Comparison of ENCODE assay signal across 12 cellular contexts in genomic region chr1:225747566-225747965, GRCh38. TPM values are rescaled to one million over a fixed set of nuclear protein-coding genes. Genes with fewer than 3 reads are reported as not detected.
DNase-seq lines count a peak whose midpoint lies in the region; ATAC-seq and TF ChIP-seq lines count a peak whose summit lies in the region.
"Had no signal": no experiment of that assay in that cellular context is flagged by ENCODE, and none has a peak within 500 bp of the region (broad histone marks: within the 10 kb centered on the region; RNA-seq: fewer than 3 reads in every experiment).

No MANE protein-coding gene starts in this region.

- H3K4me1 ChIP-seq in A673 (ENCODE audit: insufficient read depth, low read length, poor library complexity, severe bottlenecking) (peaks cover 18% of the 10 kb centered on the region), RWPE2 (ENCODE audit: insufficient read depth, poor library complexity, severe bottlenecking) (no peaks in the 10 kb centered on the region), psoas muscle (peaks cover 23% of the 10 kb centered on the region), right lobe of liver (peaks cover 0 to 3% (median 0%) of the 10 kb centered on the region in 4 donors)

- TF ChIP-seq CTCF in A673 (conservative IDR thresholded peaks at IDR 0.05; ENCODE audit: low read depth, low read length) = no peak
- no peak for TF ChIP-seq CTCF in RWPE2 (IDR thresholded peaks at IDR 0.05; ENCODE audit: poor library complexity, severe bottlenecking)
- no peak for TF ChIP-seq CTCF in fibroblast of villous mesenchyme (IDR thresholded peaks at IDR 0.05; ENCODE audit: insufficient read depth, low read depth, low read length)
- no peak for TF ChIP-seq CTCF in psoas muscle (IDR thresholded peaks at IDR 0.05)
- TF ChIP-seq CTCF in right lobe of liver (IDR thresholded peaks at IDR 0.05) = no peak

- H3K9me3 ChIP-seq in A673 (ENCODE audit: low read depth, low read length, poor library complexity, severe bottlenecking) (no peaks in the 10 kb centered on the region), RWPE2 (ENCODE audit: severe bottlenecking) (no peaks in the 10 kb centered on the region), psoas muscle (no peaks in the 10 kb centered on the region), right lobe of liver (no peaks in the 10 kb centered on the region)

- WGBS in psoas muscle, 3 donors = 88 to 91% (median 89%) methylated on average over 7 of the region's 7 CpGs
- WGBS in right lobe of liver (ENCODE audit: insufficient coverage, low coverage, low lambda C conversion rate, missing lambda C conversion rate) = 97% methylated on average over 6 of the region's 7 CpGs

- H3K27ac ChIP-seq in A673 (ENCODE audit: low read depth, low read length, poor library complexity, severe bottlenecking) = peak overlapping the region; percentile 62
- H3K27ac ChIP-seq in RWPE2 (ENCODE audit: poor library complexity, severe bottlenecking) = peak overlapping the region; percentile 11
- H3K27ac ChIP-seq in psoas muscle = peak overlapping the region; percentile 85
- H3K27ac ChIP-seq in right lobe of liver = no peak overlapping the region

- DNase-seq in A673 (ENCODE audit: low spot score) (no peak), RWPE2 (ENCODE audit: low spot score) (no peak), fibroblast of villous mesenchyme (ENCODE audit: low read depth) (peak; percentile 32), psoas muscle (no peak), right lobe of liver (no peak), C1 segment of cervical spinal cord (lab: John Stamatoyannopoulos, UW) (no peak)
- no peak for DNase-seq in activated T-cell treated with anti-CD3 and anti-CD28 coated beads, Interleukin-2, amount 50 U/mL, for 1 hour
- DNase-seq: activated CD8-positive, alpha-beta T cell treated with anti-CD3 and anti-CD28 coated beads for 36 hours; activated naive CD4-positive, alpha-beta T cell treated with Interleukin-2 at 50 U/mL for 16 hours; KG1; T-cell had no signal

- ATAC-seq in RWPE2 (ENCODE audit: low read depth) = no peak
- peak in 1 of 4 donors; percentile 7 for ATAC-seq in psoas muscle
- ATAC-seq in right lobe of liver = no peak
- ATAC-seq in GM21526 (IDR thresholded peaks at IDR 0.05; ENCODE audit: low FRiP score, unreplicated experiment) = no peak
- ATAC-seq: activated CD8-positive, alpha-beta T cell treated with anti-CD3 and anti-CD28 coated beads for 36 hours; T-cell had no signal

- POLR2A ChIA-PET in A673 (lab: Charles Lee; ENCODE audit: low non-redundant PET) = no interaction called here

- BruUV-seq in A673 (replicated peaks; lab: Mats Ljungman, UMichigan) = no TSS peak

- no peak overlapping the region for H3K4me3 ChIP-seq in A673 (ENCODE audit: low read depth, low read length, poor library complexity, severe bottlenecking)
- H3K4me3 ChIP-seq in RWPE2 (ENCODE audit: severe bottlenecking) = no peak overlapping the region
- H3K4me3 ChIP-seq in fibroblast of villous mesenchyme (ENCODE audit: low read depth, low read length) = no peak overlapping the region
- no peak overlapping the region for H3K4me3 ChIP-seq in psoas muscle
- no peak overlapping the region for H3K4me3 ChIP-seq in right lobe of liver

- H3K27me3 ChIP-seq in A673 (replicated peaks; ENCODE audit: insufficient read depth, low read depth, low read length, poor library complexity) (no peaks in the 10 kb centered on the region), RWPE2 (ENCODE audit: insufficient read depth, poor library complexity, severe bottlenecking) (no peaks in the 10 kb centered on the region), psoas muscle (ENCODE audit: insufficient read depth in 3 of 3, low read length in 2 of 3) (no peaks in the 10 kb centered on the region), right lobe of liver (no peaks in the 10 kb centered on the region)

- CTCF ChIA-PET in A673 (lab: Charles Lee) = interaction anchor here (1.5 to 1.6 kb wide), 2 partner anchors 25 to 30 kb away, joined by 3 to 8 read pairs; partner anchors contain the start of gene SRP9

- H3K36me3 ChIP-seq in A673 (ENCODE audit: insufficient read depth, low read length, poor library complexity, severe bottlenecking) (no peaks in the 10 kb centered on the region), RWPE2 (ENCODE audit: low read depth) (no peaks in the 10 kb centered on the region), psoas muscle (ENCODE audit: insufficient read depth in 1 of 2, low read depth in 1 of 2) (no peaks in the 10 kb centered on the region), right lobe of liver (no peaks in the 10 kb centered on the region)

- intact Hi-C loops in A673 (cut with micrococcal nuclease; ENCODE audit: unreplicated experiment) = no loop called here
- intact Hi-C loops in psoas muscle (cut with DNase I) = no loop called here
- intact Hi-C loops in right lobe of liver (cut with DNase I) = no loop called here

- no peak for TF ChIP-seq POLR2A in right lobe of liver (IDR thresholded peaks at IDR 0.05)

RNA-seq across cellular contexts. Expression of gene SRP9, which starts 30.1 kb away (rescaled TPM):
- 486 and 491 TPM in 2 replicates for total RNA-seq in A673 (2021)
- 166 and 232 TPM in 2 replicates for total RNA-seq in fibroblast of villous mesenchyme
- total RNA-seq in psoas muscle = 100 to 1,000 TPM; 137 to 199 (median 154) TPM
- 100 to 1,000 TPM; 137 to 216 (median 143) TPM for polyA plus RNA-seq in psoas muscle
- 100 to 1,000 TPM; 132 to 150 (median 141) TPM for total RNA-seq in right lobe of liver

Comparison
In these comparisons a context has a peak if more than half of its experiments do, and no peak if none do; other contexts are left out.
1. H3K27ac ChIP-seq: peak in A673 (single experiment), RWPE2 (single experiment) and psoas muscle (single experiment); none in right lobe of liver (0 of 3).